Comparison of ENCODE assay signal across 10 cellular contexts in genomic region chr10:124106241-124106905, GRCh38. TPM values are rescaled to one million over a fixed set of nuclear protein-coding genes. Genes with fewer than 3 reads are reported as not detected.
DNase-seq lines count a peak whose midpoint lies in the region; ATAC-seq and TF ChIP-seq lines count a peak whose summit lies in the region.
"Had no signal": no experiment of that assay in that cellular context is flagged by ENCODE, and none has a peak within 500 bp of the region (broad histone marks: within the 10 kb centered on the region; RNA-seq: fewer than 3 reads in every experiment).

No MANE protein-coding gene starts in this region.

- TF ChIP-seq CTCF in body of pancreas (IDR thresholded peaks at IDR 0.05) = no peak

- H3K4me1 ChIP-seq in body of pancreas = peaks cover 21% of the 10 kb centered on the region

- CTCF ChIA-PET in activated CD4-positive, alpha-beta memory T cell treated with anti-CD3 and anti-CD28 coated beads, Interleukin-2, amount 10 ng/mL, durations not matched to agents 7 days and 5 days (lab: Charles Lee) = interaction anchor here (0.6 to 0.9 kb wide), 2 partner anchors 16 to 20 kb away, joined by 3 to 4 read pairs; no protein-coding TSS in a partner anchor
- CTCF ChIA-PET in activated CD4-positive, alpha-beta memory T cell treated with anti-CD3 and anti-CD28 coated beads for 36 hours (lab: Charles Lee) = interaction anchor here (0.8 kb wide), 1 partner anchor 283 kb away, joined by 5 read pairs; no protein-coding TSS in a partner anchor

- no peaks in the 10 kb centered on the region for H3K9me3 ChIP-seq in body of pancreas

- ATAC-seq in HG03135 (IDR thresholded peaks at IDR 0.05; ENCODE audit: unreplicated experiment) (peak; percentile 80), body of pancreas (peak; percentile 88)
- ATAC-seq in activated T-cell treated with anti-CD3 and anti-CD28 coated beads, Interleukin-2, amount 50 U/mL, for 4 hours = no peak

- no peaks in the 10 kb centered on the region for H3K36me3 Mint-ChIP-seq in activated CD4-positive, alpha-beta memory T cell treated with anti-CD3 and anti-CD28 coated beads, Interleukin-2, amount 10 ng/mL, durations not matched to agents 7 days and 5 days (ENCODE audit: low read depth)
- no peaks in the 10 kb centered on the region for H3K36me3 Mint-ChIP-seq in activated CD4-positive, alpha-beta memory T cell treated with anti-CD3 and anti-CD28 coated beads for 36 hours
- no peaks in the 10 kb centered on the region for H3K36me3 Mint-ChIP-seq in activated T-cell treated with anti-CD3 and anti-CD28 coated beads, Interleukin-2, amount 50 U/mL, for 4 hours (ENCODE audit: insufficient read depth)
- H3K36me3 Mint-ChIP-seq: activated naive CD4-positive, alpha-beta T cell treated with anti-CD3 and anti-CD28 coated beads, Interleukin-2, amount 50 U/mL, for 72 hours had no signal

- no peak overlapping the region for H3K4me3 ChIP-seq in body of pancreas

- no peaks in the 10 kb centered on the region for H3K27me3 Mint-ChIP-seq in activated CD4-positive, alpha-beta memory T cell treated with anti-CD3 and anti-CD28 coated beads, Interleukin-2, amount 10 ng/mL, durations not matched to agents 7 days and 5 days
- peaks cover 6% of the 10 kb centered on the region for H3K27me3 Mint-ChIP-seq in activated CD4-positive, alpha-beta memory T cell treated with anti-CD3 and anti-CD28 coated beads for 36 hours
- peaks cover 6% of the 10 kb centered on the region for H3K27me3 Mint-ChIP-seq in activated T-cell treated with anti-CD3 and anti-CD28 coated beads, Interleukin-2, amount 50 U/mL, for 4 hours (ENCODE audit: low read depth)

- H3K27ac Mint-ChIP-seq in activated CD4-positive, alpha-beta memory T cell treated with anti-CD3 and anti-CD28 coated beads, Interleukin-2, amount 10 ng/mL, durations not matched to agents 7 days and 5 days = peak overlapping the region; percentile 12
- no peak overlapping the region for H3K27ac Mint-ChIP-seq in activated CD4-positive, alpha-beta memory T cell treated with anti-CD3 and anti-CD28 coated beads for 36 hours
- H3K27ac Mint-ChIP-seq: activated naive CD4-positive, alpha-beta T cell treated with anti-CD3 and anti-CD28 coated beads, Interleukin-2, amount 50 U/mL, for 72 hours had no signal

- no peak for TF ChIP-seq POLR2A in body of pancreas (IDR thresholded peaks at IDR 0.05)

- H3K4me3 Mint-ChIP-seq in activated CD4-positive, alpha-beta memory T cell treated with anti-CD3 and anti-CD28 coated beads, Interleukin-2, amount 10 ng/mL, durations not matched to agents 7 days and 5 days = no peak overlapping the region
- H3K4me3 Mint-ChIP-seq in activated CD4-positive, alpha-beta memory T cell treated with anti-CD3 and anti-CD28 coated beads for 36 hours = no peak overlapping the region
- H3K4me3 Mint-ChIP-seq in activated T-cell treated with anti-CD3 and anti-CD28 coated beads, Interleukin-2, amount 50 U/mL, for 4 hours = no peak overlapping the region

- peak overlapping the region; percentile 5 to 65 (median 58) for H3K27ac ChIP-seq in body of pancreas

- no peaks in the 10 kb centered on the region for H3K27me3 ChIP-seq in body of pancreas

- POLR2A ChIA-PET in activated CD4-positive, alpha-beta memory T cell treated with anti-CD3 and anti-CD28 coated beads, Interleukin-2, amount 10 ng/mL, durations not matched to agents 7 days and 5 days (lab: Charles Lee) = no interaction called here
- POLR2A ChIA-PET in activated CD4-positive, alpha-beta memory T cell treated with anti-CD3 and anti-CD28 coated beads for 36 hours (lab: Charles Lee) = no interaction called here

- no peaks in the 10 kb centered on the region for H3K36me3 ChIP-seq in body of pancreas (replicated peaks in 1 of 2; ENCODE audit: insufficient read depth in 1 of 2, low read depth in 2 of 2)

- intact Hi-C loops in activated CD4-positive, alpha-beta memory T cell treated with anti-CD3 and anti-CD28 coated beads for 36 hours (cut with micrococcal nuclease) = no loop called here
- intact Hi-C loops in body of pancreas (cut with DNase I) = no loop called here

- 24 to 26% methylated on average over 10 of the region's 10 CpGs for WGBS in body of pancreas, 2 donors

- H3K4me1 Mint-ChIP-seq in activated CD4-positive, alpha-beta memory T cell treated with anti-CD3 and anti-CD28 coated beads, Interleukin-2, amount 10 ng/mL, durations not matched to agents 7 days and 5 days = peaks cover 16% of the 10 kb centered on the region
- peaks cover 5% of the 10 kb centered on the region for H3K4me1 Mint-ChIP-seq in activated CD4-positive, alpha-beta memory T cell treated with anti-CD3 and anti-CD28 coated beads for 36 hours (ENCODE audit: low read depth)
- peaks cover 5% of the 10 kb centered on the region for H3K4me1 Mint-ChIP-seq in activated T-cell treated with anti-CD3 and anti-CD28 coated beads, Interleukin-2, amount 50 U/mL, for 4 hours (ENCODE audit: low read depth)

- no peaks in the 10 kb centered on the region for H3K9me3 Mint-ChIP-seq in activated CD4-positive, alpha-beta memory T cell treated with anti-CD3 and anti-CD28 coated beads, Interleukin-2, amount 10 ng/mL, durations not matched to agents 7 days and 5 days
- peaks cover 5% of the 10 kb centered on the region for H3K9me3 Mint-ChIP-seq in activated CD4-positive, alpha-beta memory T cell treated with anti-CD3 and anti-CD28 coated beads for 36 hours
- no peaks in the 10 kb centered on the region for H3K9me3 Mint-ChIP-seq in activated T-cell treated with anti-CD3 and anti-CD28 coated beads, Interleukin-2, amount 50 U/mL, for 4 hours

- no peak for DNase-seq in activated CD4-positive, alpha-beta memory T cell treated with anti-CD3 and anti-CD28 coated beads, Interleukin-2, amount 10 ng/mL, durations not matched to agents 7 days and 5 days
- no peak for DNase-seq in activated CD4-positive, alpha-beta memory T cell treated with anti-CD3 and anti-CD28 coated beads for 36 hours
- DNase-seq in body of pancreas (peak; percentile 77 to 89 (median 81)), midbrain (lab: John Stamatoyannopoulos, UW) (peak; percentile 36), DMS53 treated with DMSO at 0.1 percent for 48 hours (lab: John Stamatoyannopoulos, UW; ENCODE audit: unreplicated experiment) (no peak), NCI-H2227 (lab: John Stamatoyannopoulos, UW; ENCODE audit: unreplicated experiment) (no peak)
- no peak for DNase-seq in activated T-cell treated with anti-CD3 and anti-CD28 coated beads, Interleukin-2, amount 50 U/mL, for 4 hours
- DNase-seq: DND-41 had no signal

RNA-seq across cellular contexts. Expression of gene CHST15, which starts 13.0 kb away (rescaled TPM):
- total RNA-seq in activated CD4-positive, alpha-beta memory T cell treated with anti-CD3 and anti-CD28 coated beads, Interleukin-2, amount 10 ng/mL, durations not matched to agents 7 days and 5 days = under 1 TPM; 0.10 to 0.20 TPM
- under 1 TPM; 0.05 to 0.12 TPM for total RNA-seq in activated CD4-positive, alpha-beta memory T cell treated with anti-CD3 and anti-CD28 coated beads for 36 hours
- 10 to 100 TPM; 18.5 to 21.5 TPM for total RNA-seq in body of pancreas
- under 1 TPM; 0.08 to 0.29 (median 0.11) TPM for total RNA-seq in activated T-cell treated with anti-CD3 and anti-CD28 coated beads, Interleukin-2, amount 50 U/mL, for 4 hours

Comparison
In these comparisons a context has a peak if more than half of its experiments do, and no peak if none do; other contexts are left out.
1. DNase-seq: peak in body of pancreas (4 of 4) and midbrain (single experiment); none in activated CD4-positive, alpha-beta memory T cell treated with anti-CD3 and anti-CD28 coated beads, Interleukin-2, amount 10 ng/mL, durations not matched to agents 7 days and 5 days (single experiment), activated CD4-positive, alpha-beta memory T cell treated with anti-CD3 and anti-CD28 coated beads for 36 hours (single experiment), DMS53 treated with DMSO at 0.1 percent for 48 hours (single experiment), NCI-H2227 (single experiment) and activated T-cell treated with anti-CD3 and anti-CD28 coated beads, Interleukin-2, amount 50 U/mL, for 4 hours (single experiment).
2. ATAC-seq: peak in HG03135 (single experiment) and body of pancreas (single experiment); none in activated T-cell treated with anti-CD3 and anti-CD28 coated beads, Interleukin-2, amount 50 U/mL, for 4 hours (0 of 2).
3. RNA of gene CHST15, which starts 13.0 kb away (total RNA-seq): 18.5 to 21.5 TPM in body of pancreas; 0.10 to 0.20 TPM in activated CD4-positive, alpha-beta memory T cell treated with anti-CD3 and anti-CD28 coated beads, Interleukin-2, amount 10 ng/mL, durations not matched to agents 7 days and 5 days, 0.05 to 0.12 TPM in activated CD4-positive, alpha-beta memory T cell treated with anti-CD3 and anti-CD28 coated beads for 36 hours and 0.08 to 0.29 TPM in activated T-cell treated with anti-CD3 and anti-CD28 coated beads, Interleukin-2, amount 50 U/mL, for 4 hours; every median in the first group is over 10 times any median in the second.